ENCODE assay signal across 8 cellular contexts in the genomic region with DNA sequence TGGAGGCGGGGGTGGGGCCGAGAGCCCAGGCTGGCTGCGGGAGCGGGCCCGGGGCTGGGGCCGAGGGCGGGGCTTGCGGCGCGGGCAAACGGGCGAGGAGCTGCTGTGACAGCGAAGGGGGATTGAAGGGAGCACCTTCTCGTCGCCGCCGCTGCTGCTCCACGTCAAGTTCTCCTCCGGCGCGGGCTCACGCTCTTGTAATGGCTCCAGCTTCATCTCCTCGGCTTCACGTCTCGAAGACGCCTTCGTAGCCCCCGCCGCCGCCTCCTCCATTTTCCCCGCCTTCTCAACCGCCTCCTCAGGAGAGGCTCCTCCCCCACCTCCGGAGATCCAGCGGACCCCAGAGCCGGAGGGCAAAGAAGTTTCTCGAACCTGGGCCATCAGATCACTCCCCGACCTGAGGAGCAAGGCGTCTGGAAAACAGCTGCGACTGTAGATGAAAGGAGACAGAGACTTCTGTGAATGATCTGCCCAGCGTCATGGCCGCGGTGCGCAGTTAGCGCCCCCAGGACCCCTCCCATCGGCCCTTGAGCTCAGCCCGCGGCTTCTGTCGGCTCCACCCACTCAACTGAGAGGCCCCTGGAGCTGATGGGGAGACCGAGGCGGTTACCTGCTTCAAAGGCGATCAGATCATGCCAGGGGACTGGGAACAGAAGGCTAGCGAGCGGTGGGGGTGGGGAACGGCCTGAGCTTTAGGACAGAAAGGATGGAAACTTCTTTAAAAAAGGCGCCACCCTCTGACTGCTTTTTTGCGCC. TPM values are rescaled to one million over a fixed set of nuclear protein-coding genes. Genes with fewer than 3 reads are reported as not detected.
A peak's percentile ranks its signal among the peaks of the same experiment; 100 is the strongest.
DNase-seq lines count a peak whose midpoint lies in the region; ATAC-seq and TF ChIP-seq lines count a peak whose summit lies in the region.

No MANE protein-coding gene starts in this region.

- H3K27ac ChIP-seq in HL-60 (replicated peaks) (peak overlapping the region; percentile 54), SJSA1 (peak overlapping the region; percentile 85), cardiac muscle cell (peak overlapping the region; percentile 99), aorta (ENCODE audit: low read depth in 1 of 2, low read length in 2 of 2) (peak overlapping the region in 1 of 2 donors; percentile 97)

- H3K27me3 ChIP-seq in HL-60 (ENCODE audit: insufficient read depth, poor library complexity, severe bottlenecking), result no peaks in the 10 kb centered on the region
- no peaks in the 10 kb centered on the region for H3K27me3 ChIP-seq in SJSA1 (replicated peaks)
- H3K27me3 ChIP-seq in cardiac muscle cell, result no peaks in the 10 kb centered on the region
- no peaks in the 10 kb centered on the region for H3K27me3 ChIP-seq in aorta (ENCODE audit: control insufficient read depth in 1 of 2, insufficient read depth in 2 of 2, low read length in 1 of 2)

- ATAC-seq in GM19397 (IDR thresholded peaks at IDR 0.05; ENCODE audit: unreplicated experiment) (peak; percentile 58), aorta (ENCODE audit: low FRiP score) (peak; percentile 86)
- peak; percentile 72 to 85 for ATAC-seq in activated naive CD4-positive, alpha-beta T cell treated with anti-CD3 and anti-CD28 coated beads, Interleukin-2, amount 50 U/mL, for 72 hours

- peaks cover 3% of the 10 kb centered on the region; the same call in 1 of the 2 replicates for H3K4me1 ChIP-seq in SJSA1 (replicated peaks)
- peaks cover 3% of the 10 kb centered on the region for H3K4me1 ChIP-seq in cardiac muscle cell (ENCODE audit: low read depth)
- no peaks in the 10 kb centered on the region for H3K4me1 ChIP-seq in aorta (ENCODE audit: control insufficient read depth in 1 of 2, insufficient read depth in 2 of 2, low read length in 2 of 2)

- peak; percentile 38 for DNase-seq in CD14-positive monocyte (ENCODE audit: low spot score)
- peak in 1 of 2 experiments; percentile 29 for DNase-seq in HL-60 (ENCODE audit: low read depth in 1 of 2, low spot score in 1 of 2)
- DNase-seq in SJSA1 (ENCODE audit: low read depth in 1 of 2, low spot score in 2 of 2), result peak; percentile 57 to 77
- DNase-seq in activated naive CD4-positive, alpha-beta T cell treated with anti-CD3 and anti-CD28 coated beads, Interleukin-2, amount 50 U/mL, for 72 hours (ENCODE audit: low spot score in 2 of 2), result peak; percentile 46 to 60
- peak; percentile 66 to 68 for DNase-seq in cardiac muscle cell (ENCODE audit: low read depth in 1 of 2, low spot score in 1 of 2)
- DNase-seq in progenitor cell of endocrine pancreas (ENCODE audit: low spot score, unreplicated experiment), result peak; percentile 21
- peak; percentile 83 to 86 for DNase-seq in aorta

- peaks cover 0 to 5% (median 1%) of the 10 kb centered on the region in 3 donors for H3K27me3 Mint-ChIP-seq in CD14-positive monocyte (ENCODE audit: low read depth in 3 of 3)
- no peaks in the 10 kb centered on the region for H3K27me3 Mint-ChIP-seq in progenitor cell of endocrine pancreas

- H3K4me3 Mint-ChIP-seq in CD14-positive monocyte, result peak overlapping the region; percentile 92 to 94
- H3K4me3 Mint-ChIP-seq in progenitor cell of endocrine pancreas (ENCODE audit: low read depth), result peak overlapping the region; percentile 89

- TF ChIP-seq CTCF in CD14-positive monocyte (IDR thresholded peaks at IDR 0.05) (no peak), HL-60 (IDR thresholded peaks at IDR 0.05; ENCODE audit: insufficient read depth, low read length) (no peak), cardiac muscle cell (IDR thresholded peaks at IDR 0.05; ENCODE audit: low read depth, low read length) (no peak), progenitor cell of endocrine pancreas (IDR thresholded peaks at IDR 0.05; ENCODE audit: unreplicated experiment) (no peak)

- H3K36me3 ChIP-seq in SJSA1, result no peaks in the 10 kb centered on the region
- no peaks in the 10 kb centered on the region for H3K36me3 ChIP-seq in cardiac muscle cell
- no peaks in the 10 kb centered on the region for H3K36me3 ChIP-seq in aorta (ENCODE audit: control insufficient read depth in 1 of 2, insufficient read depth in 2 of 2, low read length in 1 of 2)

- H3K36me3 Mint-ChIP-seq in CD14-positive monocyte (no peaks in the 10 kb centered on the region), progenitor cell of endocrine pancreas (ENCODE audit: insufficient read depth) (peaks cover 2% of the 10 kb centered on the region)
- H3K36me3 Mint-ChIP-seq in activated naive CD4-positive, alpha-beta T cell treated with anti-CD3 and anti-CD28 coated beads, Interleukin-2, amount 50 U/mL, for 72 hours, result peaks cover 7 to 10% of the 10 kb centered on the region in 2 donors

- H3K27ac Mint-ChIP-seq in CD14-positive monocyte (peak overlapping the region; percentile 16 to 90 (median 82)), progenitor cell of endocrine pancreas (peak overlapping the region; percentile 99)
- peak overlapping the region; percentile 87 to 98 for H3K27ac Mint-ChIP-seq in activated naive CD4-positive, alpha-beta T cell treated with anti-CD3 and anti-CD28 coated beads, Interleukin-2, amount 50 U/mL, for 72 hours

- H3K4me1 Mint-ChIP-seq in CD14-positive monocyte, result peaks cover 14% of the 10 kb centered on the region
- no peaks in the 10 kb centered on the region for H3K4me1 Mint-ChIP-seq in progenitor cell of endocrine pancreas (ENCODE audit: low read depth)

- WGBS in aorta, 2 donors, result 0 to 26% methylated on average over 53 to 56 of the region's 56 CpGs

- H3K9me3 ChIP-seq in SJSA1 (replicated peaks) (no peaks in the 10 kb centered on the region), cardiac muscle cell (ENCODE audit: low read depth) (no peaks in the 10 kb centered on the region), aorta (ENCODE audit: control insufficient read depth, low read length) (no peaks in the 10 kb centered on the region)

- H3K9me3 Mint-ChIP-seq in CD14-positive monocyte (peaks cover 0 to 3% (median 0%) of the 10 kb centered on the region in 7 donors), progenitor cell of endocrine pancreas (ENCODE audit: low read depth) (peaks cover 7% of the 10 kb centered on the region)
- H3K9me3 Mint-ChIP-seq in activated naive CD4-positive, alpha-beta T cell treated with anti-CD3 and anti-CD28 coated beads, Interleukin-2, amount 50 U/mL, for 72 hours, result no peaks in the 10 kb centered on the region

- H3K4me3 ChIP-seq in HL-60 (replicated peaks; ENCODE audit: insufficient read depth, low read length) (peak overlapping the region; percentile 53), SJSA1 (peak overlapping the region; percentile 56), cardiac muscle cell (peak overlapping the region; percentile 68), aorta (ENCODE audit: low read length in 2 of 2) (peak overlapping the region; percentile 60 to 94)

- intact Hi-C loops in CD14-positive monocyte (cut with micrococcal nuclease) (no loop called here), aorta (cut with DNase I) (no loop called here)

RNA-seq across cellular contexts. Expression of a gene that starts 0.9 kb away (rescaled TPM):
- polyA plus RNA-seq in CD14-positive monocyte, result under 1 TPM in 1 of 2 donors, not detected in 1; 0.18 TPM
- 1.8 and 1.9 TPM in 2 replicates for total RNA-seq in SJSA1 (2014; rRNA removed; shearing (Covaris generic))
- total RNA-seq in activated naive CD4-positive, alpha-beta T cell treated with anti-CD3 and anti-CD28 coated beads, Interleukin-2, amount 50 U/mL, for 72 hours, result 1 to 10 TPM; 1.9 to 3.9 TPM
- 4.8 and 7.3 TPM in 2 replicates for total RNA-seq in cardiac muscle cell
- 1.4 and 2.6 TPM in 2 replicates for polyA plus RNA-seq in cardiac muscle cell
- 8.1 and 8.6 TPM in 2 replicates for total RNA-seq in progenitor cell of endocrine pancreas
- total RNA-seq in aorta, result 1 to 10 TPM; 1.4 to 2.7 TPM
- under 1 TPM; 0.25 to 0.31 TPM for polyA plus RNA-seq in aorta

RNA-seq across cellular contexts. Expression of a gene that starts 36.8 kb away (rescaled TPM):
- 1 to 10 TPM; 7.8 to 9.8 TPM for polyA plus RNA-seq in CD14-positive monocyte
- 28.2 and 31.5 TPM in 2 replicates for total RNA-seq in SJSA1 (2014; rRNA removed; shearing (Covaris generic))
- total RNA-seq in activated naive CD4-positive, alpha-beta T cell treated with anti-CD3 and anti-CD28 coated beads, Interleukin-2, amount 50 U/mL, for 72 hours, result 10 to 100 TPM; 18.1 to 24.3 TPM
- 65.7 and 88.9 TPM in 2 replicates for total RNA-seq in cardiac muscle cell
- polyA plus RNA-seq in cardiac muscle cell, result 80.4 and 86.7 TPM in 2 replicates
- total RNA-seq in progenitor cell of endocrine pancreas, result 28.3 and 33.6 TPM in 2 replicates
- total RNA-seq in aorta, result 10 to 100 TPM; 32.3 to 37.2 TPM
- 10 to 100 TPM; 29.9 to 51.3 TPM for polyA plus RNA-seq in aorta
